ENCODE assay signal across 1 cellular context in the genomic region with DNA sequence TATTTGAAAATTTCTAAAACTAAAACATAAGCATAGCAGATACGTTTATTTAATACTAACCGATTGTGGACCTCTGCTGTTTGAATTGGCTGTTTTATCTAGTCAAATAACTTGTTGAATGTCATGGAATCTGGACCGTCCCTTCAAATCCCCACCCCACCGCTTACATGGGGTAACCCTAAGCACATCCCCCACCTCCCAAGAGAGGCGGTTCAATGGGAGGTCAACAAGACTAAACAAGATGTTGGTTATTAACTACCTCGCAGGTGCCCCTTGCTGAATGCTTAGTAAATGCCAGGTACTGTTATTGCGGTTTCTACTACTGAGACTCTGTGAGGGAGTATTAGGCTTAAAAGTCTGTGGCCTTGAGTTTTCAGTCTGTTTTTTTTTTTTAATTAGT.
TF ChIP-seq lines count a peak whose summit lies in the region.

No MANE protein-coding gene starts in this region.

TF ChIP-seq in HepG2, 621 proteins besides CTCF, POLR2A, EP300 and RAD21 (continued from another document and continues in another):
- TF ChIP-seq HDAC1 (CRISPR knock-in tag; IDR thresholded peaks at IDR 0.05) (no peak), PPARG (CRISPR knock-in tag; conservative IDR thresholded peaks at IDR 0.05) (0 out of 2 replicates have a peak, but pooled peaks have one; percentile 13), ZNF672 (CRISPR knock-in tag; IDR thresholded peaks at IDR 0.05) (no peak), TARDBP (CRISPR knock-in tag; IDR thresholded peaks at IDR 0.05) (0 out of 2 replicates have a peak, but pooled peaks have one; percentile 27), TRAFD1 (CRISPR knock-in tag; IDR thresholded peaks at IDR 0.05; ENCODE audit: borderline replicate concordance) (no peak), DPF2 (CRISPR knock-in tag; IDR thresholded peaks at IDR 0.05; ENCODE audit: borderline replicate concordance, low read depth) (peak; percentile 21; the same call in 1 of the 2 replicates), ZNF589 (CRISPR knock-in tag; conservative IDR thresholded peaks at IDR 0.05) (no peak), EHMT2 (IDR thresholded peaks at IDR 0.05; ENCODE audit: borderline replicate concordance, low read depth, low read length) (no peak), ZNF292 (CRISPR knock-in tag; IDR thresholded peaks at IDR 0.05; ENCODE audit: borderline replicate concordance, low read depth) (no peak), ISX (CRISPR knock-in tag; conservative IDR thresholded peaks at IDR 0.05) (no peak), ZSCAN29 (CRISPR knock-in tag; conservative IDR thresholded peaks at IDR 0.05) (no peak), ZNF552 (CRISPR knock-in tag; IDR thresholded peaks at IDR 0.05; ENCODE audit: borderline replicate concordance) (no peak), ARNT2 (CRISPR knock-in tag; IDR thresholded peaks at IDR 0.05; ENCODE audit: low read depth) (no peak), TP53 (CRISPR knock-in tag; conservative IDR thresholded peaks at IDR 0.05) (no peak), HNRNPH1 (optimal IDR thresholded peaks at IDR 0.05; ENCODE audit: low read depth, low read length) (no peak), RCOR2 (CRISPR knock-in tag; IDR thresholded peaks at IDR 0.05) (no peak), HOXA9 (CRISPR knock-in tag; IDR thresholded peaks at IDR 0.05; ENCODE audit: borderline replicate concordance) (no peak), MED8 (CRISPR knock-in tag; IDR thresholded peaks at IDR 0.05; ENCODE audit: insufficient replicate concordance) (no peak), ERF (CRISPR knock-in tag; IDR thresholded peaks at IDR 0.05) (no peak), ZNF549 (CRISPR knock-in tag; IDR thresholded peaks at IDR 0.05) (no peak), GATAD2A (CRISPR knock-in tag; IDR thresholded peaks at IDR 0.05) (peak; percentile 77), ZNF563 (CRISPR knock-in tag; IDR thresholded peaks at IDR 0.05) (no peak), ZNF850 (CRISPR knock-in tag; conservative IDR thresholded peaks at IDR 0.05) (no peak), ELF3 (CRISPR knock-in tag; IDR thresholded peaks at IDR 0.05) (0 out of 2 replicates have a peak, but pooled peaks have one; percentile 36), SYNCRIP (IDR thresholded peaks at IDR 0.05; ENCODE audit: insufficient read depth, low read depth, low read length) (no peak), CBX2 (IDR thresholded peaks at IDR 0.05; ENCODE audit: low read depth, low read length) (no peak), CBX2 (CRISPR knock-in tag; IDR thresholded peaks at IDR 0.05; ENCODE audit: low read depth) (no peak), ZNF34 (CRISPR knock-in tag; IDR thresholded peaks at IDR 0.05; ENCODE audit: borderline replicate concordance) (0 out of 2 replicates have a peak, but pooled peaks have one; percentile 21), ZNF296 (CRISPR knock-in tag; conservative IDR thresholded peaks at IDR 0.05) (no peak), SALL2 (CRISPR knock-in tag; IDR thresholded peaks at IDR 0.05) (no peak), LCORL (IDR thresholded peaks at IDR 0.05) (no peak), LCORL (CRISPR knock-in tag; IDR thresholded peaks at IDR 0.05) (peak; percentile 67), GPN1 (CRISPR knock-in tag; IDR thresholded peaks at IDR 0.05; ENCODE audit: borderline replicate concordance) (no peak), FOXA3 (CRISPR knock-in tag; IDR thresholded peaks at IDR 0.05) (peak; percentile 79), ZNF629 (CRISPR knock-in tag; conservative IDR thresholded peaks at IDR 0.05) (no peak), ZNF282 (IDR thresholded peaks at IDR 0.05; ENCODE audit: partially characterized antibody) (no peak), SALL1 (CRISPR knock-in tag; IDR thresholded peaks at IDR 0.05) (peak; percentile 55; the same call in 1 of the 2 replicates), KLF11 (CRISPR knock-in tag; IDR thresholded peaks at IDR 0.05) (0 out of 2 replicates have a peak, but pooled peaks have one; percentile 30), ZMYM4 (CRISPR knock-in tag; IDR thresholded peaks at IDR 0.05) (0 out of 2 replicates have a peak, but pooled peaks have one; percentile 31)
- TF ChIP-seq, protein P1, sequence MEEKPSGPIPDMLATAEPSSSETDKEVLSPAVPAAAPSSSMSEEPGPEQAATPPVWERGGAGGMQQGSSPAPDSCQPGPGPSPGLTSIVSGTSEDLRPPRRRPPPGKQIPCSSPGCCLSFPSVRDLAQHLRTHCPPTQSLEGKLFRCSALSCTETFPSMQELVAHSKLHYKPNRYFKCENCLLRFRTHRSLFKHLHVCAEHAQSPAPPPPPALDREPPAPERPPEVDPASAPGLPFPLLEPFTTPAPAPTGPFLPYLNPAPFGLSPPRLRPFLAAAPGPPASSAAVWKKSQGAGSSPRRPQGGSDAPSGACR (CRISPR knock-in tag; IDR thresholded peaks at IDR 0.05): no peak
- TF ChIP-seq, protein P2, sequence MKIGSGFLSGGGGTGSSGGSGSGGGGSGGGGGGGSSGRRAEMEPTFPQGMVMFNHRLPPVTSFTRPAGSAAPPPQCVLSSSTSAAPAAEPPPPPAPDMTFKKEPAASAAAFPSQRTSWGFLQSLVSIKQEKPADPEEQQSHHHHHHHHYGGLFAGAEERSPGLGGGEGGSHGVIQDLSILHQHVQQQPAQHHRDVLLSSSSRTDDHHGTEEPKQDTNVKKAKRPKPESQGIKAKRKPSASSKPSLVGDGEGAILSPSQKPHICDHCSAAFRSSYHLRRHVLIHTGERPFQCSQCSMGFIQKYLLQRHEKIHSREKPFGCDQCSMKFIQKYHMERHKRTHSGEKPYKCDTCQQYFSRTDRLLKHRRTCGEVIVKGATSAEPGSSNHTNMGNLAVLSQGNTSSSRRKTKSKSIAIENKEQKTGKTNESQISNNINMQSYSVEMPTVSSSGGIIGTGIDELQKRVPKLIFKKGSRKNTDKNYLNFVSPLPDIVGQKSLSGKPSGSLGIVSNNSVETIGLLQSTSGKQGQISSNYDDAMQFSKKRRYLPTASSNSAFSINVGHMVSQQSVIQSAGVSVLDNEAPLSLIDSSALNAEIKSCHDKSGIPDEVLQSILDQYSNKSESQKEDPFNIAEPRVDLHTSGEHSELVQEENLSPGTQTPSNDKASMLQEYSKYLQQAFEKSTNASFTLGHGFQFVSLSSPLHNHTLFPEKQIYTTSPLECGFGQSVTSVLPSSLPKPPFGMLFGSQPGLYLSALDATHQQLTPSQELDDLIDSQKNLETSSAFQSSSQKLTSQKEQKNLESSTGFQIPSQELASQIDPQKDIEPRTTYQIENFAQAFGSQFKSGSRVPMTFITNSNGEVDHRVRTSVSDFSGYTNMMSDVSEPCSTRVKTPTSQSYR (CRISPR knock-in tag; IDR thresholded peaks at IDR 0.05; ENCODE audit: borderline replicate concordance): peak; percentile 95
- TF ChIP-seq, protein P3, sequence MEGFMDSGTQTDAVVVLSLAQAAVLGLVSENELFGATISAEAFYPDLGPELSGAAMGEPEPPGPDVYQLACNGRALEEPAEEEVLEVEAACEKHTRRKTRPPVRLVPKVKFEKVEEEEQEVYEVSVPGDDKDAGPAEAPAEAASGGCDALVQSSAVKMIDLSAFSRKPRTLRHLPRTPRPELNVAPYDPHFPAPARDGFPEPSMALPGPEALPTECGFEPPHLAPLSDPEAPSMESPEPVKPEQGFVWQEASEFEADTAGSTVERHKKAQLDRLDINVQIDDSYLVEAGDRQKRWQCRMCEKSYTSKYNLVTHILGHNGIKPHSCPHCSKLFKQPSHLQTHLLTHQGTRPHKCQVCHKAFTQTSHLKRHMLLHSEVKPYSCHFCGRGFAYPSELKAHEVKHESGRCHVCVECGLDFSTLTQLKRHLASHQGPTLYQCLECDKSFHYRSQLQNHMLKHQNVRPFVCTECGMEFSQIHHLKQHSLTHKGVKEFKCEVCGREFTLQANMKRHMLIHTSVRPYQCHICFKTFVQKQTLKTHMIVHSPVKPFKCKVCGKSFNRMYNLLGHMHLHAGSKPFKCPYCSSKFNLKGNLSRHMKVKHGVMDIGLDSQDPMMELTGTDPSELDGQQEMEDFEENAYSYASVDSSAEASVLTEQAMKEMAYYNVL (CRISPR knock-in tag; IDR thresholded peaks at IDR 0.05; ENCODE audit: borderline replicate concordance): no peak
- TF ChIP-seq, protein P4, sequence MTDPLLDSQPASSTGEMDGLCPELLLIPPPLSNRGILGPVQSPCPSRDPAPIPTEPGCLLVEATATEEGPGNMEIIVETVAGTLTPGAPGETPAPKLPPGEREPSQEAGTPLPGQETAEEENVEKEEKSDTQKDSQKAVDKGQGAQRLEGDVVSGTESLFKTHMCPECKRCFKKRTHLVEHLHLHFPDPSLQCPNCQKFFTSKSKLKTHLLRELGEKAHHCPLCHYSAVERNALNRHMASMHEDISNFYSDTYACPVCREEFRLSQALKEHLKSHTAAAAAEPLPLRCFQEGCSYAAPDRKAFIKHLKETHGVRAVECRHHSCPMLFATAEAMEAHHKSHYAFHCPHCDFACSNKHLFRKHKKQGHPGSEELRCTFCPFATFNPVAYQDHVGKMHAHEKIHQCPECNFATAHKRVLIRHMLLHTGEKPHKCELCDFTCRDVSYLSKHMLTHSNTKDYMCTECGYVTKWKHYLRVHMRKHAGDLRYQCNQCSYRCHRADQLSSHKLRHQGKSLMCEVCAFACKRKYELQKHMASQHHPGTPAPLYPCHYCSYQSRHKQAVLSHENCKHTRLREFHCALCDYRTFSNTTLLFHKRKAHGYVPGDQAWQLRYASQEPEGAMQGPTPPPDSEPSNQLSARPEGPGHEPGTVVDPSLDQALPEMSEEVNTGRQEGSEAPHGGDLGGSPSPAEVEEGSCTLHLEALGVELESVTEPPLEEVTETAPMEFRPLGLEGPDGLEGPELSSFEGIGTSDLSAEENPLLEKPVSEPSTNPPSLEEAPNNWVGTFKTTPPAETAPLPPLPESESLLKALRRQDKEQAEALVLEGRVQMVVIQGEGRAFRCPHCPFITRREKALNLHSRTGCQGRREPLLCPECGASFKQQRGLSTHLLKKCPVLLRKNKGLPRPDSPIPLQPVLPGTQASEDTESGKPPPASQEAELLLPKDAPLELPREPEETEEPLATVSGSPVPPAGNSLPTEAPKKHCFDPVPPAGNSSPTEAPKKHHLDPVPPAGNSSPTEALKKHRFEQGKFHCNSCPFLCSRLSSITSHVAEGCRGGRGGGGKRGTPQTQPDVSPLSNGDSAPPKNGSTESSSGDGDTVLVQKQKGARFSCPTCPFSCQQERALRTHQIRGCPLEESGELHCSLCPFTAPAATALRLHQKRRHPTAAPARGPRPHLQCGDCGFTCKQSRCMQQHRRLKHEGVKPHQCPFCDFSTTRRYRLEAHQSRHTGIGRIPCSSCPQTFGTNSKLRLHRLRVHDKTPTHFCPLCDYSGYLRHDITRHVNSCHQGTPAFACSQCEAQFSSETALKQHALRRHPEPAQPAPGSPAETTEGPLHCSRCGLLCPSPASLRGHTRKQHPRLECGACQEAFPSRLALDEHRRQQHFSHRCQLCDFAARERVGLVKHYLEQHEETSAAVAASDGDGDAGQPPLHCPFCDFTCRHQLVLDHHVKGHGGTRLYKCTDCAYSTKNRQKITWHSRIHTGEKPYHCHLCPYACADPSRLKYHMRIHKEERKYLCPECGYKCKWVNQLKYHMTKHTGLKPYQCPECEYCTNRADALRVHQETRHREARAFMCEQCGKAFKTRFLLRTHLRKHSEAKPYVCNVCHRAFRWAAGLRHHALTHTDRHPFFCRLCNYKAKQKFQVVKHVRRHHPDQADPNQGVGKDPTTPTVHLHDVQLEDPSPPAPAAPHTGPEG (CRISPR knock-in tag; IDR thresholded peaks at IDR 0.05): no peak
- TF ChIP-seq, protein P5, sequence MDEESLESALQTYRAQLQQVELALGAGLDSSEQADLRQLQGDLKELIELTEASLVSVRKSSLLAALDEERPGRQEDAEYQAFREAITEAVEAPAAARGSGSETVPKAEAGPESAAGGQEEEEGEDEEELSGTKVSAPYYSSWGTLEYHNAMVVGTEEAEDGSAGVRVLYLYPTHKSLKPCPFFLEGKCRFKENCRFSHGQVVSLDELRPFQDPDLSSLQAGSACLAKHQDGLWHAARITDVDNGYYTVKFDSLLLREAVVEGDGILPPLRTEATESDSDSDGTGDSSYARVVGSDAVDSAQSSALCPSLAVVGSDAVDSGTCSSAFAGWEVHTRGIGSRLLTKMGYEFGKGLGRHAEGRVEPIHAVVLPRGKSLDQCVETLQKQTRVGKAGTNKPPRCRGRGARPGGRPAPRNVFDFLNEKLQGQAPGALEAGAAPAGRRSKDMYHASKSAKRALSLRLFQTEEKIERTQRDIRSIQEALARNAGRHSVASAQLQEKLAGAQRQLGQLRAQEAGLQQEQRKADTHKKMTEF (CRISPR knock-in tag; IDR thresholded peaks at IDR 0.05): 0 out of 2 replicates have a peak, but pooled peaks have one; percentile 24
- TF ChIP-seq, protein P6, sequence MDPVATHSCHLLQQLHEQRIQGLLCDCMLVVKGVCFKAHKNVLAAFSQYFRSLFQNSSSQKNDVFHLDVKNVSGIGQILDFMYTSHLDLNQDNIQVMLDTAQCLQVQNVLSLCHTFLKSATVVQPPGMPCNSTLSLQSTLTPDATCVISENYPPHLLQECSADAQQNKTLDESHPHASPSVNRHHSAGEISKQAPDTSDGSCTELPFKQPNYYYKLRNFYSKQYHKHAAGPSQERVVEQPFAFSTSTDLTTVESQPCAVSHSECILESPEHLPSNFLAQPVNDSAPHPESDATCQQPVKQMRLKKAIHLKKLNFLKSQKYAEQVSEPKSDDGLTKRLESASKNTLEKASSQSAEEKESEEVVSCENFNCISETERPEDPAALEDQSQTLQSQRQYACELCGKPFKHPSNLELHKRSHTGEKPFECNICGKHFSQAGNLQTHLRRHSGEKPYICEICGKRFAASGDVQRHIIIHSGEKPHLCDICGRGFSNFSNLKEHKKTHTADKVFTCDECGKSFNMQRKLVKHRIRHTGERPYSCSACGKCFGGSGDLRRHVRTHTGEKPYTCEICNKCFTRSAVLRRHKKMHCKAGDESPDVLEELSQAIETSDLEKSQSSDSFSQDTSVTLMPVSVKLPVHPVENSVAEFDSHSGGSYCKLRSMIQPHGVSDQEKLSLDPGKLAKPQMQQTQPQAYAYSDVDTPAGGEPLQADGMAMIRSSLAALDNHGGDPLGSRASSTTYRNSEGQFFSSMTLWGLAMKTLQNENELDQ (CRISPR knock-in tag; IDR thresholded peaks at IDR 0.05; ENCODE audit: borderline replicate concordance): no peak
- TF ChIP-seq, protein P7, sequence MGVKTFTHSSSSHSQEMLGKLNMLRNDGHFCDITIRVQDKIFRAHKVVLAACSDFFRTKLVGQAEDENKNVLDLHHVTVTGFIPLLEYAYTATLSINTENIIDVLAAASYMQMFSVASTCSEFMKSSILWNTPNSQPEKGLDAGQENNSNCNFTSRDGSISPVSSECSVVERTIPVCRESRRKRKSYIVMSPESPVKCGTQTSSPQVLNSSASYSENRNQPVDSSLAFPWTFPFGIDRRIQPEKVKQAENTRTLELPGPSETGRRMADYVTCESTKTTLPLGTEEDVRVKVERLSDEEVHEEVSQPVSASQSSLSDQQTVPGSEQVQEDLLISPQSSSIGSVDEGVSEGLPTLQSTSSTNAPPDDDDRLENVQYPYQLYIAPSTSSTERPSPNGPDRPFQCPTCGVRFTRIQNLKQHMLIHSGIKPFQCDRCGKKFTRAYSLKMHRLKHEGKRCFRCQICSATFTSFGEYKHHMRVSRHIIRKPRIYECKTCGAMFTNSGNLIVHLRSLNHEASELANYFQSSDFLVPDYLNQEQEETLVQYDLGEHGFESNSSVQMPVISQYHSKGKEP (CRISPR knock-in tag; IDR thresholded peaks at IDR 0.05): no peak
